ENCODE assay signal across 1 cellular context in genomic region chr11:65851083-65851579, GRCh38.
TF ChIP-seq lines count a peak whose summit lies in the region.

No MANE protein-coding gene starts in this region.

TF ChIP-seq in endothelial cell of umbilical vein, 7 proteins besides CTCF, POLR2A, EP300 and RAD21:
- TF ChIP-seq FOS (IDR thresholded peaks at IDR 0.05; ENCODE audit: borderline replicate concordance, insufficient read depth, low read length) (no peak), POLR2AphosphoS5 (IDR thresholded peaks at IDR 0.05; ENCODE audit: insufficient read depth, low read depth, low read length) (peak; percentile 42), GATA2 (IDR thresholded peaks at IDR 0.05; ENCODE audit: insufficient read depth, insufficient read length, low read depth, low read length) (no peak)
